In genomic region chr17:7717756-7718350, GRCh38 we compare ENCODE assay signal across 8 cellular contexts. TPM values are rescaled to one million over a fixed set of nuclear protein-coding genes. Genes with fewer than 3 reads are reported as not detected.
DNase-seq lines count a peak whose midpoint lies in the region; ATAC-seq and TF ChIP-seq lines count a peak whose summit lies in the region.

No MANE protein-coding gene starts in this region.

- H3K9me3 ChIP-seq in heart left ventricle (no peaks in the 10 kb centered on the region), iPS-18a (ENCODE audit: control insufficient read depth, low read depth, low read length) (no peaks in the 10 kb centered on the region)

- no peaks in the 10 kb centered on the region for H3K36me3 ChIP-seq in heart left ventricle
- no peaks in the 10 kb centered on the region for H3K36me3 ChIP-seq in iPS-18a (ENCODE audit: control insufficient read depth, low read depth, low read length)

- DNase-seq in heart left ventricle (no peak), left cardiac atrium (no peak), OCI-M2 (lab: John Stamatoyannopoulos, UW; ENCODE audit: unreplicated experiment) (no peak), GM13977 (ENCODE audit: low spot score) (no peak)
- DNase-seq in stimulated activated effector memory CD8-positive, alpha-beta T cell treated with anti-CD3 and anti-CD28 coated beads, Interleukin-12 subunit alpha, Interleukin-12 subunit beta, amount 100 ng/mL, for 72 hours (ENCODE audit: low spot score in 2 of 2) = no peak

- WGBS in heart left ventricle, 4 donors = 9 to 17% (median 14%) methylated on average over 15 to 16 of the region's 16 CpGs

- ATAC-seq in heart left ventricle (no peak), left cardiac atrium (no peak), HG02852 (IDR thresholded peaks at IDR 0.05; ENCODE audit: unreplicated experiment) (no peak)
- ATAC-seq in activated T-helper 17 cell treated with anti-CD3 and anti-CD28 coated beads, Interleukin-2, amount 50 U/mL, for 72 hours (replicated peaks) = peak; percentile 65
- peak; percentile 78 for ATAC-seq in stimulated activated effector memory CD8-positive, alpha-beta T cell treated with anti-CD3 and anti-CD28 coated beads, Interleukin-12 subunit alpha, Interleukin-12 subunit beta, amount 100 ng/mL, for 72 hours

- intact Hi-C loops in heart left ventricle (cut with DNase I) = loop anchor here in 1 of 10 donors (2.0 kb wide), 1 partner anchor 29 kb away; the partner anchor contains the start of gene WRAP53
- intact Hi-C loops in left cardiac atrium (cut with DNase I) = no loop called here

- in situ Hi-C loops in GM13977 (cut with MboI; ENCODE audit: low pct_unique_long_range_greater_than_20kb, low sequenced_read_pairs, unreplicated experiment) = no loop called here

- TF ChIP-seq CTCF in heart left ventricle (IDR thresholded peaks at IDR 0.05) (no peak), GM13977 (IDR thresholded peaks at IDR 0.05; ENCODE audit: extremely low read depth, insufficient read depth, missing control alignments) (no peak)

- peaks cover 0 to 50% (median 18%) of the 10 kb centered on the region in 9 donors for H3K27me3 ChIP-seq in heart left ventricle
- peaks cover 27% of the 10 kb centered on the region for H3K27me3 ChIP-seq in iPS-18a (ENCODE audit: control insufficient read depth, insufficient read depth, low read length)

- no peak overlapping the region for H3K27ac Mint-ChIP-seq in activated T-helper 17 cell treated with anti-CD3 and anti-CD28 coated beads, Interleukin-2, amount 50 U/mL, for 72 hours
- peak overlapping the region; percentile 26 for H3K27ac Mint-ChIP-seq in stimulated activated effector memory CD8-positive, alpha-beta T cell treated with anti-CD3 and anti-CD28 coated beads, Interleukin-12 subunit alpha, Interleukin-12 subunit beta, amount 100 ng/mL, for 72 hours

- H3K4me3 ChIP-seq in heart left ventricle (peak overlapping the region; percentile 11 to 85 (median 59)), iPS-18a (ENCODE audit: low read length) (peak overlapping the region; percentile 73)

- peaks cover 62% of the 10 kb centered on the region for H3K27me3 Mint-ChIP-seq in activated T-helper 17 cell treated with anti-CD3 and anti-CD28 coated beads, Interleukin-2, amount 50 U/mL, for 72 hours

- TF ChIP-seq POLR2A in heart left ventricle (IDR thresholded peaks at IDR 0.05) = no peak

- no peaks in the 10 kb centered on the region for H3K36me3 Mint-ChIP-seq in activated T-helper 17 cell treated with anti-CD3 and anti-CD28 coated beads, Interleukin-2, amount 50 U/mL, for 72 hours (ENCODE audit: low read depth)
- H3K36me3 Mint-ChIP-seq in stimulated activated effector memory CD8-positive, alpha-beta T cell treated with anti-CD3 and anti-CD28 coated beads, Interleukin-12 subunit alpha, Interleukin-12 subunit beta, amount 100 ng/mL, for 72 hours = peaks cover 8% of the 10 kb centered on the region

- H3K4me1 Mint-ChIP-seq in activated T-helper 17 cell treated with anti-CD3 and anti-CD28 coated beads, Interleukin-2, amount 50 U/mL, for 72 hours = no peaks in the 10 kb centered on the region
- peaks cover 25% of the 10 kb centered on the region for H3K4me1 Mint-ChIP-seq in stimulated activated effector memory CD8-positive, alpha-beta T cell treated with anti-CD3 and anti-CD28 coated beads, Interleukin-12 subunit alpha, Interleukin-12 subunit beta, amount 100 ng/mL, for 72 hours

- peak overlapping the region; percentile 49 for H3K9ac ChIP-seq in iPS-18a (ENCODE audit: low read length)

- H3K27ac ChIP-seq in heart left ventricle (peak overlapping the region in 3 of 12 donors; percentile 56 to 69 (median 68)), iPS-18a (ENCODE audit: low read length) (no peak overlapping the region)

- H3K4me3 Mint-ChIP-seq in activated T-helper 17 cell treated with anti-CD3 and anti-CD28 coated beads, Interleukin-2, amount 50 U/mL, for 72 hours = peak overlapping the region; percentile 59
- peak overlapping the region; percentile 78 for H3K4me3 Mint-ChIP-seq in stimulated activated effector memory CD8-positive, alpha-beta T cell treated with anti-CD3 and anti-CD28 coated beads, Interleukin-12 subunit alpha, Interleukin-12 subunit beta, amount 100 ng/mL, for 72 hours

- H3K4me1 ChIP-seq in heart left ventricle (peaks cover 0 to 21% (median 8%) of the 10 kb centered on the region in 12 donors), iPS-18a (ENCODE audit: control insufficient read depth, low read depth, low read length) (peaks cover 18% of the 10 kb centered on the region)

- no peaks in the 10 kb centered on the region for H3K9me3 Mint-ChIP-seq in activated T-helper 17 cell treated with anti-CD3 and anti-CD28 coated beads, Interleukin-2, amount 50 U/mL, for 72 hours
- no peaks in the 10 kb centered on the region for H3K9me3 Mint-ChIP-seq in stimulated activated effector memory CD8-positive, alpha-beta T cell treated with anti-CD3 and anti-CD28 coated beads, Interleukin-12 subunit alpha, Interleukin-12 subunit beta, amount 100 ng/mL, for 72 hours

RNA-seq across cellular contexts. Expression of gene DNAH2, which starts 0.3 kb away (rescaled TPM):
- total RNA-seq in heart left ventricle (under 1 TPM in 5 of 9 donors, not detected in 4; 0.02 to 0.56 (median 0.05) TPM), left cardiac atrium (under 1 TPM; 0.05 to 0.24 TPM)
- under 1 TPM; 0.04 TPM for polyA plus RNA-seq in heart left ventricle
- under 1 TPM in 1 of 2 donors, not detected in 1; 0.06 TPM for total RNA-seq in activated T-helper 17 cell treated with anti-CD3 and anti-CD28 coated beads, Interleukin-2, amount 50 U/mL, for 72 hours

RNA-seq across cellular contexts. Expression of gene EFNB3, which starts 12.9 kb away (rescaled TPM):
- total RNA-seq in heart left ventricle (1 to 10 TPM in 1 of 9 donors, under 1 TPM in 8; 0.10 to 4.6 (median 0.36) TPM), left cardiac atrium (1 to 10 TPM; 1.1 to 1.4 TPM)
- under 1 TPM; 0.15 to 0.43 TPM for polyA plus RNA-seq in heart left ventricle
- not detected for total RNA-seq in activated T-helper 17 cell treated with anti-CD3 and anti-CD28 coated beads, Interleukin-2, amount 50 U/mL, for 72 hours

RNA-seq across cellular contexts. Expression of gene WRAP53, which starts 29.6 kb away (rescaled TPM):
- total RNA-seq in heart left ventricle (1 to 10 TPM; 3.7 to 9.8 (median 4.8) TPM), left cardiac atrium (1 to 10 TPM; 3.7 to 6.0 TPM)
- polyA plus RNA-seq in heart left ventricle = 10 to 100 TPM in 1 of 2 donors, 1 to 10 TPM in 1; 5.4 to 12.0 TPM
- total RNA-seq in activated T-helper 17 cell treated with anti-CD3 and anti-CD28 coated beads, Interleukin-2, amount 50 U/mL, for 72 hours = 10 to 100 TPM; 18.0 to 32.9 TPM

RNA-seq across cellular contexts. Expression of gene TP53, which starts 30.6 kb away (rescaled TPM):
- total RNA-seq in heart left ventricle (10 to 100 TPM; 10.0 to 44.6 (median 12.8) TPM), left cardiac atrium (10 to 100 TPM; 18.5 to 23.7 TPM)
- polyA plus RNA-seq in heart left ventricle = 1 to 10 TPM; 6.8 to 9.0 TPM
- 100 to 1,000 TPM in 1 of 2 donors, 10 to 100 TPM in 1; 79.0 to 137 TPM for total RNA-seq in activated T-helper 17 cell treated with anti-CD3 and anti-CD28 coated beads, Interleukin-2, amount 50 U/mL, for 72 hours

Comparison
In these comparisons a context has a peak if more than half of its experiments do, and no peak if none do; other contexts are left out.
1. ATAC-seq: peak in activated T-helper 17 cell treated with anti-CD3 and anti-CD28 coated beads, Interleukin-2, amount 50 U/mL, for 72 hours (single experiment) and stimulated activated effector memory CD8-positive, alpha-beta T cell treated with anti-CD3 and anti-CD28 coated beads, Interleukin-12 subunit alpha, Interleukin-12 subunit beta, amount 100 ng/mL, for 72 hours (single experiment); none in heart left ventricle (0 of 4), left cardiac atrium (0 of 2) and HG02852 (single experiment).